Comparison of ENCODE assay signal across 8 cellular contexts in genomic region chr6:105981002-105981887, GRCh38.
A peak's percentile ranks its signal among the peaks of the same experiment; 100 is the strongest.
DNase-seq lines count a peak whose midpoint lies in the region; ATAC-seq and TF ChIP-seq lines count a peak whose summit lies in the region.

No MANE protein-coding gene starts in this region.

- H3K27ac ChIP-seq in heart left ventricle, result no peak overlapping the region

- peak; percentile 60 to 66 for DNase-seq in activated T-cell treated with anti-CD3 and anti-CD28 coated beads, Interleukin-2, amount 50 U/mL, for 48 hours
- peak in 3 of 5 donors; percentile 27 to 67 (median 34) for DNase-seq in heart left ventricle
- peak; percentile 10 for DNase-seq in stimulated activated CD4-positive, alpha-beta T cell treated with anti-CD3 and anti-CD28 coated beads, Interleukin-2, amount 100 ng/mL, for 4 hours (ENCODE audit: low read depth)
- DNase-seq in NCI-H510A treated with DMSO at 0.1 percent for 48 hours (lab: John Stamatoyannopoulos, UW), result no peak
- DNase-seq in OCI-M1 (lab: John Stamatoyannopoulos, UW), result no peak
- no peak for DNase-seq in NCI-H524 (lab: John Stamatoyannopoulos, UW)

- 7 to 11% (median 10%) methylated on average over 37 to 62 of the region's 62 CpGs for WGBS in heart left ventricle, 4 donors

- TF ChIP-seq CTCF in heart left ventricle (IDR thresholded peaks at IDR 0.05), result no peak

- peaks cover 0 to 23% (median 11%) of the 10 kb centered on the region in 12 donors for H3K4me1 ChIP-seq in heart left ventricle

- intact Hi-C loops in heart left ventricle (cut with DNase I), result no loop called here

- TF ChIP-seq POLR2A in heart left ventricle (IDR thresholded peaks at IDR 0.05), result no peak

- peaks cover 15 to 83% (median 48%) of the 10 kb centered on the region in 9 donors for H3K27me3 ChIP-seq in heart left ventricle

- H3K4me3 ChIP-seq in heart left ventricle, result peak overlapping the region; percentile 10 to 61 (median 37)

- H3K9me3 ChIP-seq in heart left ventricle, result no peaks in the 10 kb centered on the region

- ATAC-seq in GM21619 (IDR thresholded peaks at IDR 0.05; ENCODE audit: unreplicated experiment), result peak; percentile 59
- peak in 3 of 4 donors; percentile 22 to 65 (median 44) for ATAC-seq in heart left ventricle
- no peak for ATAC-seq in GM21390 (IDR thresholded peaks at IDR 0.05; ENCODE audit: unreplicated experiment)

- no peaks in the 10 kb centered on the region for H3K36me3 ChIP-seq in heart left ventricle

Comparison
In these comparisons a context has a peak if more than half of its experiments do, and no peak if none do; other contexts are left out.
1. DNase-seq: peak in activated T-cell treated with anti-CD3 and anti-CD28 coated beads, Interleukin-2, amount 50 U/mL, for 48 hours (2 of 2), heart left ventricle (3 of 5) and stimulated activated CD4-positive, alpha-beta T cell treated with anti-CD3 and anti-CD28 coated beads, Interleukin-2, amount 100 ng/mL, for 4 hours (single experiment); none in NCI-H510A treated with DMSO at 0.1 percent for 48 hours (single experiment), OCI-M1 (single experiment) and NCI-H524 (0 of 2).